8 cellular contexts compared by ENCODE assay signal in genomic region chr4:112145326-112145819, GRCh38. TPM values are rescaled to one million over a fixed set of nuclear protein-coding genes. Genes with fewer than 3 reads are reported as not detected.
DNase-seq lines count a peak whose midpoint lies in the region; ATAC-seq and TF ChIP-seq lines count a peak whose summit lies in the region.

Gene FAM241A (plus strand): TSS chr4:112145454. CDS start chr4:112145581, 127 bp downstream.

- DNase-seq in C1 segment of cervical spinal cord (lab: John Stamatoyannopoulos, UW) (peak in 13 of 14 donors; percentile 47 to 86 (median 72)), NOMO-1 treated with DMSO at 0.1 percent for 48 hours (lab: John Stamatoyannopoulos, UW; ENCODE audit: unreplicated experiment) (peak; percentile 65), epidermal melanocyte (ENCODE audit: insufficient read length, low spot score) (peak; percentile 87), mucosa of gallbladder (ENCODE audit: low spot score) (peak; percentile 83)
- DNase-seq in activated CD8-positive, alpha-beta memory T cell treated with anti-CD3 and anti-CD28 coated beads, Interleukin-2, amount 50 U/mL, for 48 hours, result peak; percentile 96
- peak; percentile 96 for DNase-seq in stimulated activated CD8-positive, alpha-beta memory T cell treated with anti-CD3 and anti-CD28 coated beads, Interleukin-4, amount 100 ng/mL, for 48 hours

- peak; percentile 93 for TF ChIP-seq POLR2A in GM19193 (IDR thresholded peaks at IDR 0.05; ENCODE audit: extremely low read depth, insufficient read depth, insufficient read length)

- peak; percentile 48 for ATAC-seq in HG03378 (IDR thresholded peaks at IDR 0.05; ENCODE audit: unreplicated experiment)

RNA-seq across cellular contexts. Expression of gene FAM241A, which starts in this region (rescaled TPM):
- total RNA-seq in mucosa of gallbladder, result 2.6 TPM

Comparison
In these comparisons a context has a peak if more than half of its experiments do, and no peak if none do; other contexts are left out.
1. Peak in every context shown above with its lines: DNase-seq and ATAC-seq.